ENCODE assay signal across 17 cellular contexts in the genomic region with DNA sequence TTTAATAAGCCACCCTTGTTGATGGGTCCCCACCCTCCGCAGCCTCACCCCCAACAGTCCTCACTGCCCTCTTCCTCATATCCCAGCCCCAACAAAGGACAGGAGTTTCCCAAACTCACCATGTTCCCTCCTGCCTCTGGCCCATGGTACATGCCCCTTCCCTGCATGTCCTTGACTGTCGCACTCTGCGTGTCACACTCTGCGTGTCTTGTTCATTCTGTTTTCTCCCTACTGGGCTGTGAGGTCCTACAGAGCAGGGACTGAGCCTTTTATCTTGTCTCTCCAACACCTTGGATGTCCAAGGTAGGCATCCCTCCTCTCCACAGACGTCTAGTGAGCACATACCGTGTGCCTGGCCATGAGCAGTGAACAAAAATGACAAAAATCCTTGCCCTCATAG.
DNase-seq lines count a peak whose midpoint lies in the region; ATAC-seq and TF ChIP-seq lines count a peak whose summit lies in the region.
"Had no signal": no experiment of that assay in that cellular context is flagged by ENCODE, and none has a peak within 500 bp of the region (broad histone marks: within the 10 kb centered on the region; RNA-seq: fewer than 3 reads in every experiment).

No MANE protein-coding gene starts in this region.

- H3F3A ChIP-seq in neural progenitor cell (ENCODE audit: low read depth): no peaks in the 10 kb centered on the region

- H3K27ac Mint-ChIP-seq in CD4-positive, CD25-positive, alpha-beta regulatory T cell: peak overlapping the region; percentile 10 to 50 (median 32)
- H3K27ac Mint-ChIP-seq in HFFc6: peak overlapping the region; percentile 92
- H3K27ac Mint-ChIP-seq in chondrocyte (ENCODE audit: unreplicated experiment): peak overlapping the region; percentile 54
- H3K27ac Mint-ChIP-seq in neural progenitor cell: peak overlapping the region; percentile 27

- H3K36me3 ChIP-seq in CD4-positive, CD25-positive, alpha-beta regulatory T cell (ENCODE audit: control insufficient read depth, insufficient read depth, low read length): peaks cover 2% of the 10 kb centered on the region
- no peaks in the 10 kb centered on the region for H3K36me3 ChIP-seq in neural progenitor cell
- H3K36me3 ChIP-seq: SJCRH30 had no signal

- H3K4me3 ChIP-seq in CD4-positive, CD25-positive, alpha-beta regulatory T cell (ENCODE audit: low read depth, low read length): no peak overlapping the region
- no peak overlapping the region for H3K4me3 ChIP-seq in neural progenitor cell
- H3K4me3 ChIP-seq: dorsolateral prefrontal cortex, SJCRH30 had no signal

- H3K9me3 ChIP-seq in CD4-positive, CD25-positive, alpha-beta regulatory T cell (ENCODE audit: control insufficient read depth in 2 of 2, low read length in 2 of 2): no peaks in the 10 kb centered on the region
- no peaks in the 10 kb centered on the region for H3K9me3 ChIP-seq in neural progenitor cell (ENCODE audit: low read depth)
- H3K9me3 ChIP-seq: SJCRH30 had no signal

- H3K4me3 Mint-ChIP-seq in CD4-positive, CD25-positive, alpha-beta regulatory T cell: no peak overlapping the region
- no peak overlapping the region for H3K4me3 Mint-ChIP-seq in HFFc6
- H3K4me3 Mint-ChIP-seq in chondrocyte (ENCODE audit: unreplicated experiment): no peak overlapping the region
- H3K4me3 Mint-ChIP-seq in neural progenitor cell: no peak overlapping the region
- H3K4me3 Mint-ChIP-seq: activated T-cell treated with anti-CD3 and anti-CD28 coated beads, Interleukin-2, amount 50 U/mL, for 4 hours had no signal

- H3K36me3 Mint-ChIP-seq in CD4-positive, CD25-positive, alpha-beta regulatory T cell: peaks cover 21% of the 10 kb centered on the region
- H3K36me3 Mint-ChIP-seq in HFFc6 (ENCODE audit: low read depth) (no peaks in the 10 kb centered on the region; the same call in 1 of the 2 replicates), chondrocyte (ENCODE audit: low read depth) (peaks cover 9% of the 10 kb centered on the region), neural progenitor cell (no peaks in the 10 kb centered on the region)

- peaks cover 26% of the 10 kb centered on the region for H3K4me1 ChIP-seq in CD4-positive, CD25-positive, alpha-beta regulatory T cell (ENCODE audit: control insufficient read depth, insufficient read depth, low read length, poor library complexity, severe bottlenecking)
- peaks cover 7% of the 10 kb centered on the region for H3K4me1 ChIP-seq in neural progenitor cell

- TF ChIP-seq CTCF in HFFc6 (IDR thresholded peaks at IDR 0.05) (no peak), chondrocyte (IDR thresholded peaks at IDR 0.05) (no peak), neural progenitor cell (IDR thresholded peaks at IDR 0.05) (no peak)

- no peak for ATAC-seq in CD4-positive, CD25-positive, alpha-beta regulatory T cell (ENCODE audit: low read depth in 2 of 2)
- ATAC-seq in GM21619 (IDR thresholded peaks at IDR 0.05; ENCODE audit: unreplicated experiment): no peak

- no peaks in the 10 kb centered on the region for H3K27me3 Mint-ChIP-seq in CD4-positive, CD25-positive, alpha-beta regulatory T cell
- H3K27me3 Mint-ChIP-seq in HFFc6 (ENCODE audit: insufficient read depth) (no peaks in the 10 kb centered on the region; the same call in 1 of the 2 replicates), chondrocyte (ENCODE audit: low read depth) (no peaks in the 10 kb centered on the region), neural progenitor cell (ENCODE audit: insufficient read depth, low read depth) (peaks cover 6% of the 10 kb centered on the region)

- no peaks in the 10 kb centered on the region for H3K27me3 ChIP-seq in CD4-positive, CD25-positive, alpha-beta regulatory T cell (ENCODE audit: control insufficient read depth, insufficient read depth, low read length)
- H3K27me3 ChIP-seq in neural progenitor cell: no peaks in the 10 kb centered on the region
- H3K27me3 ChIP-seq: dorsolateral prefrontal cortex, SJCRH30 had no signal

- H3K4me2 ChIP-seq in neural progenitor cell: no peak overlapping the region

- H4K20me1 ChIP-seq in neural progenitor cell (ENCODE audit: low read depth): no peaks in the 10 kb centered on the region

- no peaks in the 10 kb centered on the region for H3K9me3 Mint-ChIP-seq in CD4-positive, CD25-positive, alpha-beta regulatory T cell
- H3K9me3 Mint-ChIP-seq in HFFc6 (no peaks in the 10 kb centered on the region), chondrocyte (ENCODE audit: low read depth) (no peaks in the 10 kb centered on the region), neural progenitor cell (no peaks in the 10 kb centered on the region)
- H3K9me3 Mint-ChIP-seq: activated T-cell treated with anti-CD3 and anti-CD28 coated beads, Interleukin-2, amount 50 U/mL, for 4 hours had no signal

- H3K79me2 ChIP-seq in neural progenitor cell (ENCODE audit: low read depth): no peaks in the 10 kb centered on the region

- H3K9ac ChIP-seq in neural progenitor cell: no peak overlapping the region

- no peak overlapping the region for H3K27ac ChIP-seq in CD4-positive, CD25-positive, alpha-beta regulatory T cell (ENCODE audit: insufficient read depth, low read length, poor library complexity, severe bottlenecking)
- H3K27ac ChIP-seq in neural progenitor cell: no peak overlapping the region
- H3K27ac ChIP-seq: VCaP had no signal

- no peak overlapping the region for H2AFZ ChIP-seq in neural progenitor cell (replicated peaks)

- no peak for DNase-seq in CD4-positive, CD25-positive, alpha-beta regulatory T cell
- DNase-seq in HFFc6 (no peak), chondrocyte (ENCODE audit: low spot score) (peak; percentile 27), neural progenitor cell (ENCODE audit: low spot score) (no peak), nucleus accumbens (lab: John Stamatoyannopoulos, UW) (no peak), cortex of kidney (lab: John Stamatoyannopoulos, UW) (no peak), NCI-H1092 (lab: John Stamatoyannopoulos, UW) (no peak)
- DNase-seq: activated T-cell treated with anti-CD3 and anti-CD28 coated beads, Interleukin-2, amount 50 U/mL, for 4 hours; anterior cingulate cortex; DMS79; dorsolateral prefrontal cortex; mammary epithelial cell; NK-92 treated with Interleukin-12 subunit alpha and Interleukin-12 subunit beta, amount 100 ng/mL, for 24 hours; SJCRH30; stimulated activated CD4-positive, alpha-beta T cell treated with anti-CD3 and anti-CD28 coated beads, Interleukin-1b, Interleukin-23, amount 100 ng/mL, for 48 hours had no signal

- H3K4me1 Mint-ChIP-seq in CD4-positive, CD25-positive, alpha-beta regulatory T cell: peaks cover 31 to 52% (median 42%) of the 10 kb centered on the region in 4 donors
- H3K4me1 Mint-ChIP-seq in HFFc6 (ENCODE audit: low read depth): peaks cover 88% of the 10 kb centered on the region
- peaks cover 39% of the 10 kb centered on the region for H3K4me1 Mint-ChIP-seq in chondrocyte (ENCODE audit: low read depth)
- H3K4me1 Mint-ChIP-seq in neural progenitor cell: peaks cover 46% of the 10 kb centered on the region

Comparison
In these comparisons a context has a peak if more than half of its experiments do, and no peak if none do; other contexts are left out.
1. H3K27ac Mint-ChIP-seq: peak in every context shown above with its lines; median percentile 92 in HFFc6; 54 in chondrocyte; 32 in CD4-positive, CD25-positive, alpha-beta regulatory T cell; 27 in neural progenitor cell.